Comparison of ENCODE assay signal across 39 cellular contexts in genomic region chr16:66141885-66142284, GRCh38.
"Had no signal": no experiment of that assay in that cellular context is flagged by ENCODE, and none has a peak within 500 bp of the region (broad histone marks: within the 10 kb centered on the region; RNA-seq: fewer than 3 reads in every experiment).

No MANE protein-coding gene starts in this region.

- H3K4me1 Mint-ChIP-seq: activated naive CD4-positive, alpha-beta T cell treated with anti-CD3 and anti-CD28 coated beads, Interleukin-2, amount 10 ng/mL, durations not matched to agents 7 days and 5 days; activated naive CD4-positive, alpha-beta T cell treated with anti-CD3 and anti-CD28 coated beads, Interleukin-2, amount 50 U/mL, for 24 hours; activated naive CD8-positive, alpha-beta T cell treated with anti-CD3 and anti-CD28 coated beads for 36 hours; activated naive CD8-positive, alpha-beta T cell treated with anti-CD3 and anti-CD28 coated beads, Interleukin-2, amount 10 ng/mL, durations not matched to agents 7 days and 5 days; activated naive CD8-positive, alpha-beta T cell treated with anti-CD3 and anti-CD28 coated beads, Interleukin-2, amount 50 U/mL, for 24 hours; activated T-helper 17 cell treated with anti-CD3 and anti-CD28 coated beads, Interleukin-2, amount 50 U/mL, for 72 hours; central memory CD8-positive, alpha-beta T cell had no signal

- H3K27ac ChIP-seq: adrenal gland, ascending aorta, body of pancreas, brain microvascular endothelial cell, breast epithelium, cardiac muscle cell had no signal

- ATAC-seq: activated naive CD4-positive, alpha-beta T cell treated with anti-CD3 and anti-CD28 coated beads, Interleukin-2, amount 50 U/mL, for 72 hours; activated naive CD8-positive, alpha-beta T cell treated with anti-CD3 and anti-CD28 coated beads, Interleukin-2, amount 50 U/mL, for 24 hours; activated T-cell treated with anti-CD3 and anti-CD28 coated beads, Interleukin-2, amount 50 U/mL, for 4 hours; activated T-cell treated with anti-CD3 and anti-CD28 coated beads, Interleukin-2, amount 50 U/mL, for 72 hours; activated T-helper 17 cell treated with anti-CD3 and anti-CD28 coated beads, Interleukin-2, amount 50 U/mL, for 72 hours; body of pancreas had no signal

- H3K27ac Mint-ChIP-seq: activated naive CD4-positive, alpha-beta T cell treated with anti-CD3 and anti-CD28 coated beads for 36 hours; activated naive CD4-positive, alpha-beta T cell treated with anti-CD3 and anti-CD28 coated beads, Interleukin-2, amount 10 ng/mL, durations not matched to agents 7 days and 5 days; activated naive CD4-positive, alpha-beta T cell treated with anti-CD3 and anti-CD28 coated beads, Interleukin-2, amount 50 U/mL, for 24 hours; activated naive CD4-positive, alpha-beta T cell treated with anti-CD3 and anti-CD28 coated beads, Interleukin-2, amount 50 U/mL, for 72 hours; activated naive CD8-positive, alpha-beta T cell; activated naive CD8-positive, alpha-beta T cell treated with anti-CD3 and anti-CD28 coated beads for 36 hours; activated naive CD8-positive, alpha-beta T cell treated with anti-CD3 and anti-CD28 coated beads, Interleukin-2, amount 10 ng/mL, durations not matched to agents 7 days and 5 days; activated naive CD8-positive, alpha-beta T cell treated with anti-CD3 and anti-CD28 coated beads, Interleukin-2, amount 50 U/mL, for 24 hours; activated T-cell treated with anti-CD3 and anti-CD28 coated beads, Interleukin-2, amount 50 U/mL, for 24 hours; activated T-cell treated with anti-CD3 and anti-CD28 coated beads, Interleukin-2, amount 50 U/mL, for 72 hours; activated T-helper 1 cell treated with anti-CD3 and anti-CD28 coated beads, Interleukin-12 subunit alpha, Interleukin-12 subunit beta, Interleukin-2, Interleukin-4 antibody, amounts not matched to agents 30 ng/mL and 10 ng/mL and 1 ng/mL, durations not matched to agents 14 hours and 24 hours and 36 hours; activated T-helper 17 cell treated with anti-CD3 and anti-CD28 coated beads, Interleukin-2, amount 50 U/mL, for 72 hours; activated T-helper 2 cell treated with anti-CD3 and anti-CD28 coated beads, Interferon-gamma antibody, Interleukin-2, Interleukin-4, amounts not matched to agents 10 μg/mL and 5 μg/mL and 100 μg/mL, durations not matched to agents 14 hours and 24 hours and 36 hours; brain had no signal

- H3K4me1 ChIP-seq: adrenal gland, ascending aorta, body of pancreas, breast epithelium had no signal

- H3K36me3 Mint-ChIP-seq: activated naive CD4-positive, alpha-beta T cell treated with anti-CD3 and anti-CD28 coated beads, Interleukin-2, amount 10 ng/mL, durations not matched to agents 7 days and 5 days; activated naive CD4-positive, alpha-beta T cell treated with anti-CD3 and anti-CD28 coated beads, Interleukin-2, amount 50 U/mL, for 24 hours; activated naive CD4-positive, alpha-beta T cell treated with anti-CD3 and anti-CD28 coated beads, Interleukin-2, amount 50 U/mL, for 72 hours; activated naive CD8-positive, alpha-beta T cell; activated naive CD8-positive, alpha-beta T cell treated with anti-CD3 and anti-CD28 coated beads for 36 hours; activated naive CD8-positive, alpha-beta T cell treated with anti-CD3 and anti-CD28 coated beads, Interleukin-2, amount 10 ng/mL, durations not matched to agents 7 days and 5 days; brain had no signal

- DNase-seq: activated effector memory CD4-positive, alpha-beta T cell treated with anti-CD3 and anti-CD28 coated beads, Interleukin-2, amount 50 U/mL, for 16 hours; activated effector memory CD4-positive, alpha-beta T cell treated with Interleukin-2 at 50 U/mL for 16 hours; activated gamma-delta T cell; activated gamma-delta T cell treated with Interleukin-2 at 50 U/mL for 16 hours; activated naive CD4-positive, alpha-beta T cell; activated naive CD4-positive, alpha-beta T cell treated with anti-CD3 and anti-CD28 coated beads for 36 hours; activated naive CD4-positive, alpha-beta T cell treated with anti-CD3 and anti-CD28 coated beads, Interleukin-2, amount 10 ng/mL, durations not matched to agents 7 days and 5 days; activated naive CD4-positive, alpha-beta T cell treated with anti-CD3 and anti-CD28 coated beads, Interleukin-2, amount 50 U/mL, for 16 hours; activated naive CD4-positive, alpha-beta T cell treated with Interleukin-2 at 50 U/mL for 16 hours; activated naive CD8-positive, alpha-beta T cell treated with anti-CD3 and anti-CD28 coated beads for 36 hours; activated naive CD8-positive, alpha-beta T cell treated with anti-CD3 and anti-CD28 coated beads, Interleukin-2, amount 10 ng/mL, durations not matched to agents 7 days and 5 days; activated naive CD8-positive, alpha-beta T cell treated with anti-CD3 and anti-CD28 coated beads, Interleukin-2, amount 50 U/mL, for 24 hours; activated T-cell treated with anti-CD3 and anti-CD28 coated beads for 4 hours; activated T-cell treated with anti-CD3 and anti-CD28 coated beads, Interleukin-2, amount 50 U/mL, for 1 hour; activated T-cell treated with anti-CD3 and anti-CD28 coated beads, Interleukin-2, amount 50 U/mL, for 24 hours; activated T-cell treated with anti-CD3 and anti-CD28 coated beads, Interleukin-2, amount 50 U/mL, for 4 hours; activated T-cell treated with anti-CD3 and anti-CD28 coated beads, Interleukin-2, amount 50 U/mL, for 48 hours; activated T-cell treated with anti-CD3 and anti-CD28 coated beads, Interleukin-2, amount 50 U/mL, for 72 hours; adrenal gland; amniotic stem cell; amygdala; anterior cingulate cortex; aorta; body of pancreas; brain microvascular endothelial cell; caudate nucleus; central memory CD4-positive, alpha-beta T cell; cerebellar nuclear complex had no signal

- H3K27me3 Mint-ChIP-seq: activated naive CD8-positive, alpha-beta T cell treated with anti-CD3 and anti-CD28 coated beads, Interleukin-2, amount 50 U/mL, for 24 hours had no signal

- H3K36me3 ChIP-seq: adrenal gland, ascending aorta, brain microvascular endothelial cell, breast epithelium, cardiac muscle cell had no signal

- H3K4me3 ChIP-seq: adrenal gland, ascending aorta, body of pancreas, breast epithelium, cardiac muscle cell had no signal

- H3K9me3 ChIP-seq: adrenal gland, ascending aorta, body of pancreas, breast epithelium had no signal

- H3K9me3 Mint-ChIP-seq: activated naive CD4-positive, alpha-beta T cell treated with anti-CD3 and anti-CD28 coated beads for 36 hours; activated naive CD4-positive, alpha-beta T cell treated with anti-CD3 and anti-CD28 coated beads, Interleukin-2, amount 10 ng/mL, durations not matched to agents 7 days and 5 days; activated naive CD4-positive, alpha-beta T cell treated with anti-CD3 and anti-CD28 coated beads, Interleukin-2, amount 50 U/mL, for 24 hours; activated naive CD4-positive, alpha-beta T cell treated with anti-CD3 and anti-CD28 coated beads, Interleukin-2, amount 50 U/mL, for 72 hours; activated naive CD8-positive, alpha-beta T cell treated with anti-CD3 and anti-CD28 coated beads for 36 hours; activated naive CD8-positive, alpha-beta T cell treated with anti-CD3 and anti-CD28 coated beads, Interleukin-2, amount 10 ng/mL, durations not matched to agents 7 days and 5 days; activated naive CD8-positive, alpha-beta T cell treated with anti-CD3 and anti-CD28 coated beads, Interleukin-2, amount 50 U/mL, for 24 hours; activated T-cell treated with anti-CD3 and anti-CD28 coated beads, Interleukin-2, amount 50 U/mL, for 24 hours; activated T-cell treated with anti-CD3 and anti-CD28 coated beads, Interleukin-2, amount 50 U/mL, for 4 hours; activated T-cell treated with anti-CD3 and anti-CD28 coated beads, Interleukin-2, amount 50 U/mL, for 72 hours; activated T-helper 1 cell treated with anti-CD3 and anti-CD28 coated beads, Interleukin-12 subunit alpha, Interleukin-12 subunit beta, Interleukin-2, Interleukin-4 antibody, amounts not matched to agents 30 ng/mL and 10 ng/mL and 1 ng/mL, durations not matched to agents 14 hours and 24 hours and 36 hours; activated T-helper 17 cell treated with anti-CD3 and anti-CD28 coated beads, Interleukin-2, amount 50 U/mL, for 72 hours; activated T-helper 2 cell treated with anti-CD3 and anti-CD28 coated beads, Interferon-gamma antibody, Interleukin-2, Interleukin-4, amounts not matched to agents 10 μg/mL and 5 μg/mL and 100 μg/mL, durations not matched to agents 14 hours and 24 hours and 36 hours; central memory CD8-positive, alpha-beta T cell had no signal

- H3K27me3 ChIP-seq: adrenal gland, ascending aorta, body of pancreas, brain microvascular endothelial cell, breast epithelium, cardiac muscle cell had no signal

- H3K4me3 Mint-ChIP-seq: activated naive CD4-positive, alpha-beta T cell treated with anti-CD3 and anti-CD28 coated beads for 36 hours; activated naive CD4-positive, alpha-beta T cell treated with anti-CD3 and anti-CD28 coated beads, Interleukin-2, amount 10 ng/mL, durations not matched to agents 7 days and 5 days; activated naive CD4-positive, alpha-beta T cell treated with anti-CD3 and anti-CD28 coated beads, Interleukin-2, amount 50 U/mL, for 24 hours; activated naive CD8-positive, alpha-beta T cell; activated naive CD8-positive, alpha-beta T cell treated with anti-CD3 and anti-CD28 coated beads for 36 hours; activated naive CD8-positive, alpha-beta T cell treated with anti-CD3 and anti-CD28 coated beads, Interleukin-2, amount 10 ng/mL, durations not matched to agents 7 days and 5 days; activated naive CD8-positive, alpha-beta T cell treated with anti-CD3 and anti-CD28 coated beads, Interleukin-2, amount 50 U/mL, for 24 hours; activated T-cell treated with anti-CD3 and anti-CD28 coated beads, Interleukin-2, amount 50 U/mL, for 24 hours; activated T-cell treated with anti-CD3 and anti-CD28 coated beads, Interleukin-2, amount 50 U/mL, for 4 hours; activated T-cell treated with anti-CD3 and anti-CD28 coated beads, Interleukin-2, amount 50 U/mL, for 72 hours; activated T-helper 1 cell treated with anti-CD3 and anti-CD28 coated beads, Interleukin-12 subunit alpha, Interleukin-12 subunit beta, Interleukin-2, Interleukin-4 antibody, amounts not matched to agents 30 ng/mL and 10 ng/mL and 1 ng/mL, durations not matched to agents 14 hours and 24 hours and 36 hours; activated T-helper 17 cell treated with anti-CD3 and anti-CD28 coated beads, Interleukin-2, amount 50 U/mL, for 72 hours; brain; central memory CD8-positive, alpha-beta T cell had no signal
